14 cellular contexts compared by ENCODE assay signal in genomic region chr1:168138134-168138533, GRCh38. TPM values are rescaled to one million over a fixed set of nuclear protein-coding genes. Genes with fewer than 3 reads are reported as not detected.
DNase-seq lines count a peak whose midpoint lies in the region; ATAC-seq and TF ChIP-seq lines count a peak whose summit lies in the region.
"Had no signal": no experiment of that assay in that cellular context is flagged by ENCODE, and none has a peak within 500 bp of the region (broad histone marks: within the 10 kb centered on the region; RNA-seq: fewer than 3 reads in every experiment).

No MANE protein-coding gene starts in this region.

- peaks cover 7% of the 10 kb centered on the region for H3F3A ChIP-seq in SK-N-SH (replicated peaks; ENCODE audit: insufficient read depth)
- peaks cover 17% of the 10 kb centered on the region; the same call in 1 of the 2 replicates for H3F3A ChIP-seq in PC-9 (ENCODE audit: insufficient read depth, low read depth)
- H3F3A ChIP-seq in smooth muscle cell (ENCODE audit: low read depth), result peaks cover 8% of the 10 kb centered on the region

- H3K4me1 ChIP-seq in SK-N-SH (ENCODE audit: control insufficient read depth in 1 of 2, insufficient read depth in 2 of 2, low read depth in 1 of 2, low read length in 1 of 2) (peaks cover 13% of the 10 kb centered on the region in 2 experiments; a peak in 3 of 4 replicates), PC-9 (replicated peaks; ENCODE audit: insufficient read depth) (peaks cover 20% of the 10 kb centered on the region), smooth muscle cell (ENCODE audit: low read depth) (peaks cover 11% of the 10 kb centered on the region)

- H3K4me2 ChIP-seq in SK-N-SH (peak overlapping the region; percentile 81), PC-9 (peak overlapping the region; percentile 95), smooth muscle cell (peak overlapping the region; percentile 99)

- intact Hi-C loops in PC-9 (cut with micrococcal nuclease; ENCODE audit: unreplicated experiment), result loop anchor here (5.0 kb wide), 2 partner anchors 56 to 184 kb away; no protein-coding TSS in a partner anchor

- BruUV-seq in PC-9 (replicated peaks; lab: Mats Ljungman, UMichigan), result no TSS peak

- H3K9me3 ChIP-seq in SK-N-SH (no peaks in the 10 kb centered on the region), PC-9 (ENCODE audit: insufficient read depth, low read depth) (no peaks in the 10 kb centered on the region), smooth muscle cell (replicated peaks; ENCODE audit: low read depth) (no peaks in the 10 kb centered on the region)

- TF ChIP-seq EP300 in SK-N-SH (IDR thresholded peaks at IDR 0.05; ENCODE audit: borderline replicate concordance in 1 of 2, low read depth in 1 of 2, low read length in 1 of 2), result no peak

- DNase-seq in SK-N-SH (no peak), PC-9 (no peak), fibroblast of mammary gland (ENCODE audit: low read depth) (peak; percentile 16), smooth muscle cell (lab: John Stamatoyannopoulos, UW; ENCODE audit: unreplicated experiment) (no peak), hepatic stellate cell (ENCODE audit: low spot score) (no peak), DMS 273 (lab: John Stamatoyannopoulos, UW; ENCODE audit: unreplicated experiment) (no peak), AG20443 (ENCODE audit: low spot score) (no peak)
- DNase-seq: 8988T; activated CD4-positive, alpha-beta T cell treated with anti-CD3 and anti-CD28 coated beads for 48 hours; amniotic stem cell; Karpas-422; SHP77; stimulated activated CD8-positive, alpha-beta memory T cell treated with anti-CD3 and anti-CD28 coated beads, Interleukin-4, amount 100 ng/mL, for 48 hours had no signal

- H3K36me3 ChIP-seq in SK-N-SH (replicated peaks in 1 of 2; ENCODE audit: control insufficient read depth in 1 of 2, insufficient read depth in 2 of 2, low read length in 1 of 2), result peaks cover 7% of the 10 kb centered on the region in 2 experiments
- no peaks in the 10 kb centered on the region for H3K36me3 ChIP-seq in PC-9 (ENCODE audit: low read depth)
- H3K36me3 ChIP-seq in smooth muscle cell (ENCODE audit: low read depth), result no peaks in the 10 kb centered on the region

- peak overlapping the region; percentile 78 to 82; a peak in 2 of 4 replicates for H3K4me3 ChIP-seq in SK-N-SH (ENCODE audit: low read depth in 2 of 2, low read length in 1 of 2)
- no peak overlapping the region for H3K4me3 ChIP-seq in PC-9
- H3K4me3 ChIP-seq in fibroblast of mammary gland (ENCODE audit: control insufficient read depth, low read depth, low read length), result no peak overlapping the region
- H3K4me3 ChIP-seq in smooth muscle cell, result no peak overlapping the region

- CTCF ChIA-PET in SK-N-SH (lab: Yijun Ruan, JAX), result interaction anchor here (0.8 to 1.3 kb wide), 2 partner anchors 30 to 45 kb away, joined by 3 to 6 read pairs; no protein-coding TSS in a partner anchor
- CTCF ChIA-PET in PC-9 (lab: Charles Lee), result no interaction called here

- POLR2A ChIA-PET in SK-N-SH (lab: Yijun Ruan, JAX), result no interaction called here
- POLR2A ChIA-PET in PC-9 (lab: Charles Lee; ENCODE audit: unreplicated experiment), result no interaction called here

- H3K79me2 ChIP-seq in SK-N-SH (ENCODE audit: insufficient read depth), result peaks cover 34% of the 10 kb centered on the region
- no peaks in the 10 kb centered on the region for H3K79me2 ChIP-seq in PC-9 (ENCODE audit: low read depth)
- H3K79me2 ChIP-seq in smooth muscle cell (ENCODE audit: low read depth), result peaks cover 6% of the 10 kb centered on the region

- no peak overlapping the region for H3K9ac ChIP-seq in SK-N-SH
- no peak overlapping the region for H3K9ac ChIP-seq in smooth muscle cell (ENCODE audit: low read depth)

- H3K9me2 ChIP-seq in SK-N-SH, result no peaks in the 10 kb centered on the region
- H3K9me2 ChIP-seq in PC-9 (ENCODE audit: insufficient read depth), result no peaks in the 10 kb centered on the region

- H4K20me1 ChIP-seq in SK-N-SH (ENCODE audit: insufficient read depth) (peaks cover 8% of the 10 kb centered on the region; the same call in 1 of the 2 replicates), PC-9 (ENCODE audit: insufficient read depth) (no peaks in the 10 kb centered on the region), smooth muscle cell (ENCODE audit: low read depth) (peaks cover 24% of the 10 kb centered on the region)

- H3K27me3 ChIP-seq in SK-N-SH (ENCODE audit: insufficient read depth), result no peaks in the 10 kb centered on the region
- H3K27me3 ChIP-seq in PC-9 (ENCODE audit: insufficient read depth, low read depth), result no peaks in the 10 kb centered on the region
- no peaks in the 10 kb centered on the region for H3K27me3 ChIP-seq in smooth muscle cell (ENCODE audit: low read depth)

- TF ChIP-seq CTCF in SK-N-SH (IDR thresholded peaks at IDR 0.05) (no peak), PC-9 (conservative IDR thresholded peaks at IDR 0.05) (no peak), fibroblast of mammary gland (conservative IDR thresholded peaks at IDR 0.05; ENCODE audit: control insufficient read depth, insufficient read depth, low read depth, low read length) (no peak), smooth muscle cell (IDR thresholded peaks at IDR 0.05; ENCODE audit: borderline replicate concordance, insufficient read depth, poor library complexity, severe bottlenecking) (no peak)

- peak overlapping the region in 1 of 2 experiments; percentile 88; a peak in 1 of 4 replicates for H3K27ac ChIP-seq in SK-N-SH (ENCODE audit: low read depth in 2 of 2, low read length in 1 of 2)
- no peak overlapping the region for H3K27ac ChIP-seq in PC-9
- H3K27ac ChIP-seq in smooth muscle cell (ENCODE audit: low read depth), result no peak overlapping the region

- no peak for ATAC-seq in SK-N-SH treated with all-trans-retinoic acid at 6 μM for 48 hours

- H2AFZ ChIP-seq in SK-N-SH (ENCODE audit: low read depth) (peak overlapping the region; percentile 93), PC-9 (peak overlapping the region; percentile 94; the same call in 1 of the 2 replicates), smooth muscle cell (ENCODE audit: low read depth) (peak overlapping the region; percentile 95)

- no peak for TF ChIP-seq RAD21 in SK-N-SH (IDR thresholded peaks at IDR 0.05; ENCODE audit: low read length)

- WGBS in SK-N-SH (ENCODE audit: low lambda C conversion rate), result 81% methylated on average over 5 of the region's 5 CpGs
- WGBS in smooth muscle cell (ENCODE audit: low lambda C conversion rate), result 73% methylated on average over 5 of the region's 5 CpGs

TF ChIP-seq in SK-N-SH, 30 proteins besides CTCF, POLR2A, EP300 and RAD21 (continues in another document):
- TF ChIP-seq FOSL2 (IDR thresholded peaks at IDR 0.05; ENCODE audit: borderline replicate concordance, low read depth) (no peak), PBX3 (IDR thresholded peaks at IDR 0.05) (no peak), NRF1 (IDR thresholded peaks at IDR 0.05; ENCODE audit: low read depth, low read length) (no peak)

TF ChIP-seq in SK-N-SH treated with all-trans-retinoic acid at 6 μM for 48 hours, 23 proteins besides CTCF, POLR2A, EP300 and RAD21 (continues in another document):
- TF ChIP-seq ESRRG (CRISPR knock-in tag; IDR thresholded peaks at IDR 0.05), result no peak
- no peak for TF ChIP-seq POU6F1 (CRISPR knock-in tag; IDR thresholded peaks at IDR 0.05; ENCODE audit: borderline replicate concordance, low read depth)
- TF ChIP-seq ZFP3 (CRISPR knock-in tag; IDR thresholded peaks at IDR 0.05), result no peak
- TF ChIP-seq TCF4 (CRISPR knock-in tag; IDR thresholded peaks at IDR 0.05; ENCODE audit: borderline replicate concordance), result no peak
- no peak for TF ChIP-seq CSDC2 (CRISPR knock-in tag; IDR thresholded peaks at IDR 0.05)
- TF ChIP-seq PATZ1 (CRISPR knock-in tag; IDR thresholded peaks at IDR 0.05; ENCODE audit: borderline replicate concordance), result no peak
- no peak for TF ChIP-seq ZNF8 (CRISPR knock-in tag; IDR thresholded peaks at IDR 0.05)
- no peak for TF ChIP-seq ZFP30 (CRISPR knock-in tag; IDR thresholded peaks at IDR 0.05)
- no peak for TF ChIP-seq OSR1 (CRISPR knock-in tag; IDR thresholded peaks at IDR 0.05)

RNA-seq across cellular contexts. Expression of gene GPR161, which starts 1.4 kb away (rescaled TPM):
- polyA plus RNA-seq in SK-N-SH (2012; rRNA removed), result 19.2 and 20.1 TPM in 2 replicates
- 9.8 and 15.5 TPM in 2 replicates for polyA plus RNA-seq in SK-N-SH (2012; cell fraction: cytosol; rRNA removed)
- 18.7 and 21.3 TPM in 2 replicates for polyA plus RNA-seq in SK-N-SH (2012; cell fraction: nucleus; rRNA removed)
- total RNA-seq in PC-9 (2021), result 6.0 and 6.7 TPM in 2 replicates
- 9.7 and 9.9 TPM in 2 replicates for total RNA-seq in smooth muscle cell
- 23.3 and 25.4 TPM in 2 replicates for polyA plus RNA-seq in smooth muscle cell

RNA-seq across cellular contexts. Expression of gene TIPRL, which starts 40.6 kb away (rescaled TPM):
- polyA plus RNA-seq in SK-N-SH (2012; rRNA removed) (16.4 and 20.5 TPM in 2 replicates), smooth muscle cell (31.0 and 38.9 TPM in 2 replicates)
- 27.0 and 43.4 TPM in 2 replicates for polyA plus RNA-seq in SK-N-SH (2012; cell fraction: cytosol; rRNA removed)
- 6.0 and 11.4 TPM in 2 replicates for polyA plus RNA-seq in SK-N-SH (2012; cell fraction: nucleus; rRNA removed)
- total RNA-seq in PC-9 (2021) (34.1 and 47.7 TPM in 2 replicates), smooth muscle cell (33.4 and 45.9 TPM in 2 replicates)

Comparison
In these comparisons a context has a peak if more than half of its experiments do, and no peak if none do; other contexts are left out.
1. H3K4me3 ChIP-seq: peak in SK-N-SH (2 of 2); none in PC-9 (single experiment), fibroblast of mammary gland (single experiment) and smooth muscle cell (single experiment).
2. Peak in every context shown above with its lines, with median percentiles within 50 percentile points of each other: H2AFZ ChIP-seq and H3K4me2 ChIP-seq.